Comparison of ENCODE assay signal across 8 cellular contexts in genomic region chr7:5423844-5424688, GRCh38. TPM values are rescaled to one million over a fixed set of nuclear protein-coding genes. Genes with fewer than 3 reads are reported as not detected.
DNase-seq lines count a peak whose midpoint lies in the region; ATAC-seq and TF ChIP-seq lines count a peak whose summit lies in the region.

No MANE protein-coding gene starts in this region.

- H3K4me2 ChIP-seq in GM23248 (ENCODE audit: unreplicated experiment) (peak overlapping the region; percentile 93), smooth muscle cell (peak overlapping the region; percentile 100)

- no peaks in the 10 kb centered on the region for H3K9me2 ChIP-seq in GM23248 (ENCODE audit: insufficient read depth)

- DNase-seq in AG09309 (ENCODE audit: low read depth) (peak; percentile 98), GM23248 (peak; percentile 100), NCI-H2081 (lab: John Stamatoyannopoulos, UW) (peak; percentile 99), T-helper 22 cell (ENCODE audit: low read depth) (peak; percentile 24), kidney glomerular epithelial cell (lab: John Stamatoyannopoulos, UW) (peak; percentile 99), smooth muscle cell (lab: John Stamatoyannopoulos, UW; ENCODE audit: unreplicated experiment) (peak; percentile 92)

- peak overlapping the region; percentile 100 for H3K4me3 Mint-ChIP-seq in dendritic cell treated with granulocyte-macrophage colony-stimulating factor and Interleukin-4, amounts not matched to agents 40 ng/mL and 50 ng/mL, for 4 days

- intact Hi-C loops in dendritic cell treated with granulocyte-macrophage colony-stimulating factor and Interleukin-4, amounts not matched to agents 40 ng/mL and 50 ng/mL, for 4 days (cut with micrococcal nuclease) = no loop called here

- no peaks in the 10 kb centered on the region for H3K36me3 ChIP-seq in GM23248 (ENCODE audit: low read depth)
- no peaks in the 10 kb centered on the region for H3K36me3 ChIP-seq in smooth muscle cell (ENCODE audit: low read depth)

- peaks cover 15% of the 10 kb centered on the region for H3K4me1 Mint-ChIP-seq in dendritic cell treated with granulocyte-macrophage colony-stimulating factor and Interleukin-4, amounts not matched to agents 40 ng/mL and 50 ng/mL, for 4 days (ENCODE audit: low read depth)

- H3K27ac ChIP-seq in GM23248 = peak overlapping the region; percentile 98
- H3K27ac ChIP-seq in smooth muscle cell (ENCODE audit: low read depth) = peak overlapping the region; percentile 97

- no peaks in the 10 kb centered on the region for H3K27me3 Mint-ChIP-seq in dendritic cell treated with granulocyte-macrophage colony-stimulating factor and Interleukin-4, amounts not matched to agents 40 ng/mL and 50 ng/mL, for 4 days

- TF ChIP-seq CTCF in AG09309 (IDR thresholded peaks at IDR 0.05; ENCODE audit: control insufficient read depth, insufficient read depth, low read depth, low read length, missing control alignments) (no peak), smooth muscle cell (IDR thresholded peaks at IDR 0.05; ENCODE audit: borderline replicate concordance, insufficient read depth, poor library complexity, severe bottlenecking) (no peak)

- no peaks in the 10 kb centered on the region for H4K20me1 ChIP-seq in GM23248 (ENCODE audit: insufficient read depth)
- peaks cover 20% of the 10 kb centered on the region for H4K20me1 ChIP-seq in smooth muscle cell (ENCODE audit: low read depth)

- no peaks in the 10 kb centered on the region for H3K27me3 ChIP-seq in GM23248 (replicated peaks; ENCODE audit: insufficient read depth)
- H3K27me3 ChIP-seq in smooth muscle cell (ENCODE audit: low read depth) = no peaks in the 10 kb centered on the region

- H3F3A ChIP-seq in GM23248 (ENCODE audit: insufficient read depth) (peaks cover 9% of the 10 kb centered on the region), smooth muscle cell (ENCODE audit: low read depth) (no peaks in the 10 kb centered on the region)

- peak overlapping the region; percentile 78 for H3K4me3 ChIP-seq in AG09309 (ENCODE audit: control insufficient read depth, low read depth, low read length)
- peak overlapping the region; percentile 95 for H3K4me3 ChIP-seq in GM23248
- peak overlapping the region; percentile 98 for H3K4me3 ChIP-seq in smooth muscle cell

- H3K79me2 ChIP-seq in GM23248 (ENCODE audit: insufficient read depth) = peaks cover 92% of the 10 kb centered on the region
- H3K79me2 ChIP-seq in smooth muscle cell (ENCODE audit: low read depth) = peaks cover 54% of the 10 kb centered on the region

- H2AFZ ChIP-seq in GM23248 (peak overlapping the region; percentile 33), smooth muscle cell (ENCODE audit: low read depth) (no peak overlapping the region)

- H3K27ac Mint-ChIP-seq in dendritic cell treated with granulocyte-macrophage colony-stimulating factor and Interleukin-4, amounts not matched to agents 40 ng/mL and 50 ng/mL, for 4 days = peak overlapping the region; percentile 100

- no peak for ATAC-seq in GM21737 (IDR thresholded peaks at IDR 0.05; ENCODE audit: unreplicated experiment)

- in situ Hi-C loops in GM23248 (cut with MboI) = no loop called here

- H3K9me3 ChIP-seq in GM23248 (ENCODE audit: low read depth) (no peaks in the 10 kb centered on the region), smooth muscle cell (replicated peaks; ENCODE audit: low read depth) (no peaks in the 10 kb centered on the region)

- peak overlapping the region; percentile 97 for H3K9ac ChIP-seq in GM23248
- peak overlapping the region; percentile 92 for H3K9ac ChIP-seq in smooth muscle cell (ENCODE audit: low read depth)

- peaks cover 92% of the 10 kb centered on the region for H3K36me3 Mint-ChIP-seq in dendritic cell treated with granulocyte-macrophage colony-stimulating factor and Interleukin-4, amounts not matched to agents 40 ng/mL and 50 ng/mL, for 4 days (ENCODE audit: low read depth)

- no peaks in the 10 kb centered on the region for H3K9me3 Mint-ChIP-seq in dendritic cell treated with granulocyte-macrophage colony-stimulating factor and Interleukin-4, amounts not matched to agents 40 ng/mL and 50 ng/mL, for 4 days

- 1% methylated on average over 31 to 56 of the region's 56 CpGs for WGBS in GM23248 (ENCODE audit: low coverage in 1 of 2, low lambda C conversion rate in 2 of 2, missing lambda C conversion rate in 2 of 2), 2 experiments
- 2% methylated on average over 26 of the region's 56 CpGs for WGBS in smooth muscle cell (ENCODE audit: low lambda C conversion rate)

- H3K4me1 ChIP-seq in GM23248 (ENCODE audit: insufficient read depth) = no peaks in the 10 kb centered on the region
- H3K4me1 ChIP-seq in smooth muscle cell (ENCODE audit: low read depth) = peaks cover 15% of the 10 kb centered on the region

RNA-seq across cellular contexts. Expression of gene TNRC18, which starts 0.4 kb away (rescaled TPM):
- 47.4 and 51.8 TPM in 2 replicates for total RNA-seq in GM23248 (2014; rRNA removed; shearing (Covaris generic))
- polyA plus RNA-seq in GM23248 (2016; fragmentation: Nextera tagmentation; extraction: Ambion mirVana) (3.7 and 4.8 TPM in 2 replicates), smooth muscle cell (6.4 and 11.7 TPM in 2 replicates)
- total RNA-seq in smooth muscle cell = 16.9 and 40.3 TPM in 2 replicates

Comparison
In these comparisons a context has a peak if more than half of its experiments do, and no peak if none do; other contexts are left out.
1. DNase-seq: peak in every context shown above with its lines; median percentile 100 in GM23248; 99 in NCI-H2081; 99 in kidney glomerular epithelial cell; 98 in AG09309; 92 in smooth muscle cell; 24 in T-helper 22 cell.